10 cellular contexts compared by ENCODE assay signal in genomic region chr2:26462511-26463251, GRCh38. TPM values are rescaled to one million over a fixed set of nuclear protein-coding genes. Genes with fewer than 3 reads are reported as not detected.
DNase-seq lines count a peak whose midpoint lies in the region; ATAC-seq and TF ChIP-seq lines count a peak whose summit lies in the region.
"Had no signal": no experiment of that assay in that cellular context is flagged by ENCODE, and none has a peak within 500 bp of the region (broad histone marks: within the 10 kb centered on the region; RNA-seq: fewer than 3 reads in every experiment).

No MANE protein-coding gene starts in this region.

- intact Hi-C loops in Panc1 (cut with micrococcal nuclease; ENCODE audit: unreplicated experiment): no loop called here

- H3K27me3 Mint-ChIP-seq in HFFc6 (ENCODE audit: insufficient read depth): peaks cover 16% of the 10 kb centered on the region

- POLR2A ChIA-PET in Panc1 (lab: Charles Lee): no interaction called here

- H3K36me3 ChIP-seq in Panc1 (ENCODE audit: control insufficient read depth, insufficient read depth, low read length): no peaks in the 10 kb centered on the region
- H3K36me3 ChIP-seq: SJSA1 had no signal

- H3K4me1 ChIP-seq in Panc1 (ENCODE audit: control insufficient read depth, insufficient read depth, low read length): no peaks in the 10 kb centered on the region
- H3K4me1 ChIP-seq: SJSA1 had no signal

- no TSS peak for BruUV-seq in Panc1 (replicated peaks; lab: Mats Ljungman, UMichigan)

- H3K4me3 ChIP-seq in Panc1 (ENCODE audit: low read depth in 2 of 2, low read length in 2 of 2): no peak overlapping the region
- no peak overlapping the region for H3K4me3 ChIP-seq in fibroblast of the aortic adventitia (ENCODE audit: low read depth, low read length)
- H3K4me3 ChIP-seq: lung, SJSA1 had no signal

- peak; percentile 64 for DNase-seq in Caki2 (ENCODE audit: low read depth)
- peak; percentile 66 for DNase-seq in HFFc6
- DNase-seq in Panc1 (ENCODE audit: low read depth, low spot score): no peak
- DNase-seq in fibroblast of the aortic adventitia (ENCODE audit: low read depth): peak; percentile 63
- peak; percentile 48 for DNase-seq in retina
- no peak for DNase-seq in 8988T
- DNase-seq in germinal center (ENCODE audit: low spot score): no peak

- CTCF ChIA-PET in Panc1 (lab: Charles Lee): no interaction called here

- no peak for ATAC-seq in Panc1
- no peak for ATAC-seq in HG02588 (IDR thresholded peaks at IDR 0.05; ENCODE audit: unreplicated experiment)

- H3K4me3 Mint-ChIP-seq in HFFc6: no peak overlapping the region

- no peaks in the 10 kb centered on the region for H3K9me3 ChIP-seq in Panc1 (ENCODE audit: control insufficient read depth, insufficient read depth, low read depth, low read length)
- H3K9me3 ChIP-seq: SJSA1 had no signal

- no peaks in the 10 kb centered on the region for H3K36me3 Mint-ChIP-seq in HFFc6 (ENCODE audit: low read depth)

- H3K4me1 Mint-ChIP-seq in HFFc6 (ENCODE audit: low read depth): peaks cover 7% of the 10 kb centered on the region; the same call in 1 of the 2 replicates

- H3K27me3 ChIP-seq in Panc1 (ENCODE audit: control insufficient read depth, insufficient read depth, low read length): no peaks in the 10 kb centered on the region

- H3K27ac Mint-ChIP-seq in HFFc6: no peak overlapping the region

- in situ Hi-C loops in Caki2 (cut with HindIII; ENCODE audit: low pct_unique_long_range_greater_than_20kb, low sequenced_read_pairs) (no loop called here), Panc1 (cut with HindIII; ENCODE audit: low pct_unique_long_range_greater_than_20kb, low sequenced_read_pairs) (no loop called here)

- no peak overlapping the region for H3K27ac ChIP-seq in Panc1 (ENCODE audit: low read length)
- H3K27ac ChIP-seq: SJSA1 had no signal

- TF ChIP-seq CTCF in HFFc6 (IDR thresholded peaks at IDR 0.05) (peak; percentile 78), Panc1 (IDR thresholded peaks at IDR 0.05) (peak; percentile 71), fibroblast of the aortic adventitia (IDR thresholded peaks at IDR 0.05; ENCODE audit: insufficient read depth, low read length) (peak; percentile 63)

- no peaks in the 10 kb centered on the region for H3K9me3 Mint-ChIP-seq in HFFc6

RNA-seq across cellular contexts. Expression of gene OTOF, which starts 15.2 kb away (rescaled TPM):
- not detected in 2 replicates for total RNA-seq in Caki2 (2014; rRNA removed; shearing (Covaris generic); ENCODE audit: low replicate concordance)
- total RNA-seq in HFFc6 (2021; fragmentation: NEBNext Ultra II Directional; extraction: Animal tissue kit (Norgen Biotek cat#: 25700)): under 1 TPM in 1 of 6 experiments, not detected in 5; 0.05 TPM
- total RNA-seq in Panc1 (2021; ENCODE audit: unreplicated experiment): 0.41 TPM
- 0.39 TPM for polyA plus RNA-seq in Panc1 (2012; ENCODE audit: insufficient read length)
- total RNA-seq in fibroblast of the aortic adventitia (ENCODE audit: low replicate concordance): not detected in 2 replicates
- total RNA-seq: SJSA1 had no signal

Comparison
In these comparisons a context has a peak if more than half of its experiments do, and no peak if none do; other contexts are left out.
1. DNase-seq: peak in Caki2 (single experiment), HFFc6 (single experiment), fibroblast of the aortic adventitia (single experiment) and retina (single experiment); none in Panc1 (single experiment), 8988T (single experiment) and germinal center (single experiment).
2. Peak in every context shown above with its lines, with median percentiles within 50 percentile points of each other: CTCF ChIP-seq.